Comparison of ENCODE assay signal across 29 cellular contexts in genomic region chr18:27061488-27062095, GRCh38.
"Had no signal": no experiment of that assay in that cellular context is flagged by ENCODE, and none has a peak within 500 bp of the region (broad histone marks: within the 10 kb centered on the region; RNA-seq: fewer than 3 reads in every experiment).

No MANE protein-coding gene starts in this region.

- H3K4me3 ChIP-seq: neural progenitor cell, ovary, psoas muscle, skin epidermis, smooth muscle cell, spleen, suprapubic skin, testis, tibial artery, transverse colon, upper lobe of left lung, vagina had no signal

- H3K36me3 ChIP-seq: neural progenitor cell, ovary, spleen, suprapubic skin, tibial artery, transverse colon, upper lobe of left lung, vagina had no signal

- FAIRE-seq: urothelium cell line had no signal

- H3K9me3 ChIP-seq: ovary, psoas muscle, spleen, suprapubic skin, testis, tibial artery, transverse colon, upper lobe of left lung, vagina had no signal

- ATAC-seq: natural killer cell; psoas muscle; right cardiac atrium; sciatic nerve; stimulated activated memory B cell treated with anti-CD40 and anti-IgM and Interleukin-4, amounts not matched to agents 10 μg/mL and 1 μg/mL and 100 μg/mL, for 72 hours; stimulated activated naive CD8-positive, alpha-beta T cell treated with anti-CD3 and anti-CD28 coated beads, Interleukin-15, amount 100 ng/mL, for 72 hours; stimulated activated naive CD8-positive, alpha-beta T cell treated with anti-CD3 and anti-CD28 coated beads, Interleukin-15, Interleukin-2, amounts not matched to agents 100 U/mL and 50 U/mL, for 24 hours had no signal

- H3K4me2 ChIP-seq: neural progenitor cell, smooth muscle cell had no signal

- DNase-seq: natural killer cell; occipital lobe; ovary; posterior cingulate gyrus; psoas muscle; right cardiac atrium; spleen; stimulated activated CD4-positive, alpha-beta T cell treated with anti-CD3 and anti-CD28 coated beads, Interleukin-12 subunit alpha, Interleukin-12 subunit beta, amount 100 ng/mL, for 4 hours; stimulated activated CD4-positive, alpha-beta T cell treated with anti-CD3 and anti-CD28 coated beads, Interleukin-1b, Interleukin-23, amount 100 ng/mL, for 48 hours; stimulated activated CD4-positive, alpha-beta T cell treated with anti-CD3 and anti-CD28 coated beads, Interleukin-4, amount 100 ng/mL, for 1 hour; stimulated activated CD4-positive, alpha-beta T cell treated with anti-CD3 and anti-CD28 coated beads, Interleukin-4, amount 100 ng/mL, for 4 hours; stimulated activated CD8-positive, alpha-beta memory T cell treated with anti-CD3 and anti-CD28 coated beads, Interleukin-4, amount 100 ng/mL, for 48 hours; stimulated activated naive CD4-positive, alpha-beta T cell; stimulated activated naive CD8-positive, alpha-beta T cell treated with anti-CD3 and anti-CD28 coated beads, Interleukin-15, amount 100 ng/mL, for 72 hours; stimulated activated naive CD8-positive, alpha-beta T cell treated with anti-CD3 and anti-CD28 coated beads, Interleukin-15, Interleukin-2, amounts not matched to agents 100 U/mL and 50 U/mL, for 24 hours; substantia nigra; testis; tibial artery; transverse colon; upper lobe of left lung had no signal

- H3K79me2 ChIP-seq: parathyroid adenoma had no signal

- H2AFZ ChIP-seq: neural progenitor cell, parathyroid adenoma had no signal

- H3K9ac ChIP-seq: neural progenitor cell, parathyroid adenoma had no signal

- H3K27ac ChIP-seq: neural progenitor cell, ovary, parathyroid adenoma, psoas muscle, skin epidermis, spleen, suprapubic skin, testis, tibial artery, transverse colon, upper lobe of left lung, vagina had no signal

- H3K4me1 ChIP-seq: parathyroid adenoma, spleen, suprapubic skin, tibial artery, upper lobe of left lung, vagina had no signal

- H3K27me3 ChIP-seq: neural progenitor cell, ovary, spleen, suprapubic skin, testis, tibial artery, transverse colon, upper lobe of left lung, vagina had no signal
